1 cellular context compared by ENCODE assay signal in the genomic region with DNA sequence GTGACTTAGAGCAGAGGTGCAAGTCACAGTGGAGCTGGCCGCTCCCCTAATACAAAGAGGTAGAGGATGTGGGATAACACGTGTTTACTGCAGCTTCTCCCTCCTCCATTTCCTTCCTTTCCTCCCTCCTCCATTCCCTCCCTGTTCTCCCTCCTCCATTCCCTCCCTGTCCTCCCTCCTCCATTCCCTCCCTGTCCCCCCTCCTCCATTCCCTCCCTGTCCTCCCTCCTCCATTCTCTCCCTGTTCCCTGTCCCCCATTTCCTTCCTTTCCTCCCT.
TF ChIP-seq lines count a peak whose summit lies in the region.

No MANE protein-coding gene starts in this region.

TF ChIP-seq in HEK293, 187 proteins besides CTCF, POLR2A, EP300 and RAD21 (continued from another document):
- TF ChIP-seq ZFP37 (tag by site-specific recombination; IDR thresholded peaks at IDR 0.05): no peak
